In genomic region chr19:43950834-43951626, GRCh38 we compare ENCODE assay signal across 8 cellular contexts. TPM values are rescaled to one million over a fixed set of nuclear protein-coding genes. Genes with fewer than 3 reads are reported as not detected.
A peak's percentile ranks its signal among the peaks of the same experiment; 100 is the strongest.
DNase-seq lines count a peak whose midpoint lies in the region; TF ChIP-seq lines count a peak whose summit lies in the region.

ZNF221 (plus strand) TSS chr19:43951228; CDS start chr19:43962727, 11,499 bp downstream.

- TF ChIP-seq EP300 in suprapubic skin (IDR thresholded peaks at IDR 0.05): no peak

- in situ Hi-C loops in GM23248 (cut with MboI): no loop called here

- no peaks in the 10 kb centered on the region for H3K9me3 ChIP-seq in GM23248 (ENCODE audit: low read depth)
- H3K9me3 ChIP-seq in neutrophil: no peaks in the 10 kb centered on the region
- peaks cover 12% of the 10 kb centered on the region for H3K9me3 ChIP-seq in suprapubic skin

- H3K27me3 ChIP-seq in GM23248 (replicated peaks; ENCODE audit: insufficient read depth) (no peaks in the 10 kb centered on the region), neutrophil (peaks cover 5% of the 10 kb centered on the region), suprapubic skin (peaks cover 14% of the 10 kb centered on the region)

- no peak for TF ChIP-seq POLR2A in suprapubic skin (IDR thresholded peaks at IDR 0.05)

- 1% methylated on average over 40 of the region's 40 CpGs for WGBS in GM23248 (ENCODE audit: low coverage in 1 of 2, low lambda C conversion rate in 2 of 2, missing lambda C conversion rate in 2 of 2), 2 experiments
- 1% methylated on average over 40 of the region's 40 CpGs for WGBS in suprapubic skin

- H3K27ac ChIP-seq in GM23248 (peak within 1 kb of the TSS; percentile 55), neutrophil (peak within 1 kb of the TSS; percentile 6), suprapubic skin (no peak within 1 kb of the TSS)

- peaks cover 6% of the 10 kb centered on the region for H3K4me1 Mint-ChIP-seq in activated naive CD4-positive, alpha-beta T cell treated with anti-CD3 and anti-CD28 coated beads, Interleukin-2, amount 50 U/mL, for 24 hours

- no peaks in the 10 kb centered on the region for H3K9me2 ChIP-seq in GM23248 (ENCODE audit: insufficient read depth)

- peak within 1 kb of the TSS; percentile 76 for H3K27ac Mint-ChIP-seq in activated naive CD4-positive, alpha-beta T cell treated with anti-CD3 and anti-CD28 coated beads, Interleukin-2, amount 50 U/mL, for 24 hours

- peaks cover 39% of the 10 kb centered on the region for H3K9me3 Mint-ChIP-seq in activated naive CD4-positive, alpha-beta T cell treated with anti-CD3 and anti-CD28 coated beads, Interleukin-2, amount 50 U/mL, for 24 hours

- H3K4me1 ChIP-seq in GM23248 (ENCODE audit: insufficient read depth): no peaks in the 10 kb centered on the region
- peaks cover 4 to 7% of the 10 kb centered on the region in 2 experiments for H3K4me1 ChIP-seq in neutrophil (ENCODE audit: control insufficient read depth in 1 of 2, insufficient read depth in 1 of 2, low read depth in 1 of 2, low read length in 1 of 2)
- H3K4me1 ChIP-seq in suprapubic skin: no peaks in the 10 kb centered on the region

- peaks cover 8% of the 10 kb centered on the region for H3K36me3 Mint-ChIP-seq in activated naive CD4-positive, alpha-beta T cell treated with anti-CD3 and anti-CD28 coated beads, Interleukin-2, amount 50 U/mL, for 24 hours

- peak within 1 kb of the TSS; percentile 92 for H3K9ac ChIP-seq in GM23248

- peak; percentile 98 for DNase-seq in EH (ENCODE audit: low read depth)
- DNase-seq in GM23248: peak; percentile 99
- DNase-seq in LoVo (ENCODE audit: low spot score): peak; percentile 38
- DNase-seq in SHP77 treated with DMSO at 0.1 percent for 48 hours (lab: John Stamatoyannopoulos, UW): peak; percentile 90
- DNase-seq in globus pallidus (ENCODE audit: low spot score): peak; percentile 92
- peak; percentile 89 to 91 for DNase-seq in suprapubic skin (ENCODE audit: low spot score in 2 of 2)

- H3K4me2 ChIP-seq in GM23248 (ENCODE audit: unreplicated experiment): peak within 1 kb of the TSS; percentile 87

- H4K20me1 ChIP-seq in GM23248 (ENCODE audit: insufficient read depth): no peaks in the 10 kb centered on the region

- peaks cover 10% of the 10 kb centered on the region for H3K79me2 ChIP-seq in GM23248 (ENCODE audit: insufficient read depth)

- peaks cover 3% of the 10 kb centered on the region; the same call in 1 of the 2 replicates for H3F3A ChIP-seq in GM23248 (ENCODE audit: insufficient read depth)

- H3K36me3 ChIP-seq in GM23248 (ENCODE audit: low read depth) (no peaks in the 10 kb centered on the region), neutrophil (no peaks in the 10 kb centered on the region), suprapubic skin (peaks cover 12% of the 10 kb centered on the region)

- peaks cover 14% of the 10 kb centered on the region for H3K27me3 Mint-ChIP-seq in activated naive CD4-positive, alpha-beta T cell treated with anti-CD3 and anti-CD28 coated beads, Interleukin-2, amount 50 U/mL, for 24 hours

- peak within 1 kb of the TSS; percentile 95 for H3K4me3 Mint-ChIP-seq in activated naive CD4-positive, alpha-beta T cell treated with anti-CD3 and anti-CD28 coated beads, Interleukin-2, amount 50 U/mL, for 24 hours

- H3K4me3 ChIP-seq in GM23248: peak within 1 kb of the TSS; percentile 97
- peak within 1 kb of the TSS; percentile 67 to 80 for H3K4me3 ChIP-seq in neutrophil (ENCODE audit: low read depth in 1 of 2, low read length in 1 of 2)
- peak within 1 kb of the TSS; percentile 73 for H3K4me3 ChIP-seq in suprapubic skin

- TF ChIP-seq CTCF in neutrophil (IDR thresholded peaks at IDR 0.05): peak; percentile 23
- peak in 1 of 2 donors; percentile 30 for TF ChIP-seq CTCF in suprapubic skin (IDR thresholded peaks at IDR 0.05)

- peak within 1 kb of the TSS; percentile 100 for H2AFZ ChIP-seq in GM23248

RNA-seq across cellular contexts. Expression of gene ZNF221, which starts in this region (rescaled TPM):
- 3.8 and 7.8 TPM in 2 replicates for total RNA-seq in GM23248 (2014; rRNA removed; shearing (Covaris generic))
- polyA plus RNA-seq in GM23248 (2016; fragmentation: Nextera tagmentation; extraction: Ambion mirVana): 1.6 and 1.9 TPM in 2 replicates
- total RNA-seq in suprapubic skin: 1 to 10 TPM; 2.1 to 6.8 (median 3.0) TPM

Comparison
In these comparisons a context has a peak if more than half of its experiments do, and no peak if none do; other contexts are left out.
1. DNase-seq: peak in every context shown above with its lines; median percentile 99 in GM23248; 98 in EH; 92 in globus pallidus; 90 in SHP77 treated with DMSO at 0.1 percent for 48 hours; 90 in suprapubic skin; 38 in LoVo.